24 cellular contexts compared by ENCODE assay signal in the genomic region with DNA sequence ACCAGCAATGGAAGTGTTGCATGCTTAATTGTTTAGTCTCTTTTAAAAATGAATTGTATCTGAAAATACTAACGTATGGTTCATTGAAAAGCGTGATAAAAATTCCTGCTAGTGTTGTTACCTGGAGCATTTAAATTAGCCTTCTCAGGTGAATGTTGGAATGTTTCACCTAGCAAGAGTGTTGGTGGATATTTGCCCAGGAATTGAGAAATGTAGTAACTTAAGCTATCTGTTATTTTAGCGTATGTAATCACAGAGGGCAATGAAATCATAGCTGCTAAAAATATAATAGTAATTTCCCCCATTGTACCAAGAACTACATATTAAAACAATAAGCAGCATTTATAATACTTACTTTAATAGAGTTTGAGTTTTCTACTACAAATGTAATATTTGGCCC.
DNase-seq lines count a peak whose midpoint lies in the region; ATAC-seq, FAIRE-seq and TF ChIP-seq lines count a peak whose summit lies in the region.
"Had no signal": no experiment of that assay in that cellular context is flagged by ENCODE, and none has a peak within 500 bp of the region (broad histone marks: within the 10 kb centered on the region; RNA-seq: fewer than 3 reads in every experiment).

No MANE protein-coding gene starts in this region.

- TF ChIP-seq POLR2A in body of pancreas (IDR thresholded peaks at IDR 0.05), result peak in 1 of 3 donors; percentile 6

- H3K36me3 Mint-ChIP-seq in nephron (ENCODE audit: low read depth), result peaks cover 4% of the 10 kb centered on the region
- H3K36me3 Mint-ChIP-seq: CD14-positive monocyte; CD4-positive, alpha-beta memory T cell; CD4-positive, CD25-positive, alpha-beta regulatory T cell; CD8-positive, alpha-beta memory T cell had no signal

- TF ChIP-seq CTCF in body of pancreas (IDR thresholded peaks at IDR 0.05), result no peak
- TF ChIP-seq CTCF in nephron (IDR thresholded peaks at IDR 0.05; ENCODE audit: unreplicated experiment in 3 of 3), result no peak
- no peak for TF ChIP-seq CTCF in psoas muscle (IDR thresholded peaks at IDR 0.05)
- TF ChIP-seq CTCF in kidney (IDR thresholded peaks at IDR 0.05; ENCODE audit: borderline replicate concordance, extremely low read depth, insufficient read depth), result no peak

- no peaks in the 10 kb centered on the region for H3K27me3 Mint-ChIP-seq in nephron (ENCODE audit: low read depth)
- H3K27me3 Mint-ChIP-seq: CD4-positive, CD25-positive, alpha-beta regulatory T cell; CD8-positive, alpha-beta memory T cell had no signal

- H3K9me3 ChIP-seq in body of pancreas (no peaks in the 10 kb centered on the region), psoas muscle (no peaks in the 10 kb centered on the region), subcutaneous abdominal adipose tissue (ENCODE audit: control insufficient read depth in 5 of 5, low read length in 5 of 5) (no peaks in the 10 kb centered on the region), kidney (ENCODE audit: control insufficient read depth in 1 of 2, low read length in 2 of 2) (no peaks in the 10 kb centered on the region)
- H3K9me3 ChIP-seq: A549, BE2C, BLaER1 had no signal

- intact Hi-C loops in body of pancreas (cut with DNase I) (no loop called here), psoas muscle (cut with DNase I) (loop anchor here in 1 of 2 donors (5.0 kb wide), 1 partner anchor 74 kb away; no protein-coding TSS in a partner anchor), kidney (cut with DNase I) (no loop called here)

- H3K4me3 ChIP-seq in body of pancreas (no peak overlapping the region), psoas muscle (peak overlapping the region; percentile 21), subcutaneous abdominal adipose tissue (ENCODE audit: low read depth in 1 of 5, low read length in 5 of 5) (peak overlapping the region in 3 of 5 donors; percentile 57 to 67 (median 62)), kidney (ENCODE audit: low read length in 2 of 2) (peak overlapping the region in 1 of 2 donors; percentile 18)
- H3K4me3 ChIP-seq: A549, BLaER1 had no signal

- DNase-seq in body of pancreas (no peak), psoas muscle (no peak), Ammon's horn (ENCODE audit: low spot score) (no peak), kidney (no peak), NAMALWA (ENCODE audit: low spot score) (no peak)
- DNase-seq: AML-193; BE2C; C1 segment of cervical spinal cord; CD4-positive, alpha-beta memory T cell; CD4-positive, CD25-positive, alpha-beta regulatory T cell; CD8-positive, alpha-beta memory T cell; COR-L47; DMS 273 treated with DMSO at 0.1 percent for 48 hours; DMS79 treated with DMSO at 0.1 percent for 48 hours; GF-D8 had no signal

- H3K4me3 Mint-ChIP-seq in nephron, result peak overlapping the region; percentile 71 to 78 (median 71)
- H3K4me3 Mint-ChIP-seq: CD14-positive monocyte; CD4-positive, alpha-beta memory T cell; CD4-positive, CD25-positive, alpha-beta regulatory T cell; CD8-positive, alpha-beta memory T cell had no signal

- peak overlapping the region; percentile 83 to 87 (median 84) for H3K27ac Mint-ChIP-seq in nephron
- H3K27ac Mint-ChIP-seq: CD4-positive, alpha-beta memory T cell; CD4-positive, CD25-positive, alpha-beta regulatory T cell; CD8-positive, alpha-beta memory T cell had no signal

- ATAC-seq in body of pancreas (peak; percentile 29), psoas muscle (no peak)
- ATAC-seq: A549 had no signal

- no peaks in the 10 kb centered on the region for H3K36me3 ChIP-seq in body of pancreas (replicated peaks in 1 of 2; ENCODE audit: insufficient read depth in 1 of 2, low read depth in 2 of 2)
- H3K36me3 ChIP-seq in psoas muscle (ENCODE audit: insufficient read depth in 1 of 2, low read depth in 1 of 2), result no peaks in the 10 kb centered on the region
- H3K36me3 ChIP-seq in subcutaneous abdominal adipose tissue (ENCODE audit: control insufficient read depth in 5 of 5, insufficient read depth in 5 of 5, low read length in 5 of 5), result no peaks in the 10 kb centered on the region
- H3K36me3 ChIP-seq in kidney (ENCODE audit: control insufficient read depth in 1 of 2, insufficient read depth in 2 of 2, low read length in 2 of 2), result no peaks in the 10 kb centered on the region
- H3K36me3 ChIP-seq: BE2C, BLaER1 had no signal

- H3K9ac ChIP-seq in subcutaneous abdominal adipose tissue (ENCODE audit: low read length in 5 of 5) (peak overlapping the region in 3 of 5 donors; percentile 4 to 49 (median 6)), kidney (ENCODE audit: low read length in 2 of 2) (no peak overlapping the region)
- H3K9ac ChIP-seq: BLaER1 had no signal

- WGBS in body of pancreas, 2 donors, result 27 to 37% methylated on average over 3 of the region's 3 CpGs
- WGBS in psoas muscle, 3 donors, result 49 to 59% (median 52%) methylated on average over 3 of the region's 3 CpGs

- H3K27ac ChIP-seq in body of pancreas, result peak overlapping the region in 3 of 4 donors; percentile 33 to 71 (median 71)
- H3K27ac ChIP-seq in psoas muscle, result peak overlapping the region; percentile 38
- H3K27ac ChIP-seq in subcutaneous abdominal adipose tissue (ENCODE audit: low read depth, low read length), result peak overlapping the region; percentile 63
- H3K27ac ChIP-seq in kidney (ENCODE audit: low read depth in 2 of 2, low read length in 2 of 2), result no peak overlapping the region
- H3K27ac ChIP-seq: 22Rv1, A549, BLaER1 had no signal

- peaks cover 52% of the 10 kb centered on the region for H3K4me1 Mint-ChIP-seq in nephron
- H3K4me1 Mint-ChIP-seq: CD14-positive monocyte; CD4-positive, alpha-beta memory T cell; CD4-positive, CD25-positive, alpha-beta regulatory T cell; CD8-positive, alpha-beta memory T cell had no signal

- H3K9me3 Mint-ChIP-seq in nephron, result no peaks in the 10 kb centered on the region

- H3K4me1 ChIP-seq in body of pancreas, result peaks cover 27% of the 10 kb centered on the region
- H3K4me1 ChIP-seq in psoas muscle, result peaks cover 38% of the 10 kb centered on the region
- H3K4me1 ChIP-seq in subcutaneous abdominal adipose tissue (ENCODE audit: control insufficient read depth in 5 of 5, insufficient read depth in 5 of 5, low read length in 5 of 5), result peaks cover 0 to 10% (median 0%) of the 10 kb centered on the region in 5 donors
- peaks cover 0 to 4% of the 10 kb centered on the region in 2 donors for H3K4me1 ChIP-seq in kidney (ENCODE audit: control insufficient read depth in 1 of 2, insufficient read depth in 1 of 2, low read depth in 1 of 2, low read length in 2 of 2)
- H3K4me1 ChIP-seq: A549, BE2C had no signal

- no peak for FAIRE-seq in kidney (lab: Jason Lieb, UNC)
- FAIRE-seq: A549, G401.6, GM12891, GM19239 had no signal

- H3K27me3 ChIP-seq in body of pancreas (no peaks in the 10 kb centered on the region), psoas muscle (ENCODE audit: insufficient read depth in 3 of 3, low read length in 2 of 3) (no peaks in the 10 kb centered on the region), subcutaneous abdominal adipose tissue (ENCODE audit: control insufficient read depth in 5 of 5, insufficient read depth in 4 of 5, low read length in 5 of 5) (no peaks in the 10 kb centered on the region)
- H3K27me3 ChIP-seq: BE2C, BLaER1 had no signal

Comparison
In these comparisons a context has a peak if more than half of its experiments do, and no peak if none do; other contexts are left out.
1. H3K27ac ChIP-seq: peak in body of pancreas (3 of 4), psoas muscle (single experiment) and subcutaneous abdominal adipose tissue (single experiment); none in kidney (0 of 2).
2. H3K4me3 ChIP-seq: peak in psoas muscle (single experiment) and subcutaneous abdominal adipose tissue (3 of 5); none in body of pancreas (0 of 2).
3. H3K9ac ChIP-seq: peak in subcutaneous abdominal adipose tissue (3 of 5); none in kidney (0 of 2).